9 cellular contexts compared by ENCODE assay signal in genomic region chr3:148075829-148076716, GRCh38.
DNase-seq lines count a peak whose midpoint lies in the region; ATAC-seq lines count a peak whose summit lies in the region.
"Had no signal": no experiment of that assay in that cellular context is flagged by ENCODE, and none has a peak within 500 bp of the region (broad histone marks: within the 10 kb centered on the region; RNA-seq: fewer than 3 reads in every experiment).

No MANE protein-coding gene starts in this region.

- CTCF ChIA-PET in activated CD4-positive, alpha-beta T cell treated with anti-CD3 and anti-CD28 coated beads for 36 hours (lab: Charles Lee) = interaction anchor here (0.9 kb wide), 1 partner anchor 1485 kb away, joined by 3 read pairs; no protein-coding TSS in a partner anchor

- H3K4me3 Mint-ChIP-seq in activated CD4-positive, alpha-beta T cell treated with anti-CD3 and anti-CD28 coated beads for 36 hours = no peak overlapping the region
- H3K4me3 Mint-ChIP-seq: activated naive CD8-positive, alpha-beta T cell had no signal

- H3K27ac Mint-ChIP-seq in activated CD4-positive, alpha-beta T cell treated with anti-CD3 and anti-CD28 coated beads for 36 hours = no peak overlapping the region
- H3K27ac Mint-ChIP-seq: activated naive CD8-positive, alpha-beta T cell had no signal

- H3K4me1 Mint-ChIP-seq in activated CD4-positive, alpha-beta T cell treated with anti-CD3 and anti-CD28 coated beads for 36 hours = no peaks in the 10 kb centered on the region

- no peaks in the 10 kb centered on the region for H3K27me3 Mint-ChIP-seq in activated CD4-positive, alpha-beta T cell treated with anti-CD3 and anti-CD28 coated beads for 36 hours
- H3K27me3 Mint-ChIP-seq: activated naive CD8-positive, alpha-beta T cell had no signal

- no peaks in the 10 kb centered on the region for H3K9me3 Mint-ChIP-seq in activated CD4-positive, alpha-beta T cell treated with anti-CD3 and anti-CD28 coated beads for 36 hours (ENCODE audit: low read depth)

- peak; percentile 65 for DNase-seq in NCI-H82 (lab: John Stamatoyannopoulos, UW)
- DNase-seq in NCI-H82 treated with DMSO at 0.1 percent for 48 hours (lab: John Stamatoyannopoulos, UW; ENCODE audit: unreplicated experiment) = no peak
- DNase-seq in NCI-H446 (lab: John Stamatoyannopoulos, UW) = peak; percentile 10 to 48
- peak; percentile 65 for DNase-seq in cerebellum (ENCODE audit: low spot score)
- DNase-seq in midbrain (lab: John Stamatoyannopoulos, UW) = peak; percentile 80
- no peak for DNase-seq in activated CD4-positive, alpha-beta T cell treated with anti-CD3 and anti-CD28 coated beads for 36 hours
- no peak for DNase-seq in stimulated activated CD4-positive, alpha-beta T cell treated with anti-CD3 and anti-CD28 coated beads, Interleukin-4, amount 100 ng/mL, for 1 hour
- DNase-seq in NK-92 treated with Interleukin-12 subunit alpha and Interleukin-12 subunit beta, amount 100 ng/mL, for 24 hours (lab: John Stamatoyannopoulos, UW) = no peak

- POLR2A ChIA-PET in activated CD4-positive, alpha-beta T cell treated with anti-CD3 and anti-CD28 coated beads for 36 hours (lab: Charles Lee) = no interaction called here

- no peak for ATAC-seq in activated CD4-positive, alpha-beta T cell treated with anti-CD3 and anti-CD28 coated beads for 36 hours

- intact Hi-C loops in activated CD4-positive, alpha-beta T cell treated with anti-CD3 and anti-CD28 coated beads for 36 hours (cut with DNase I, micrococcal nuclease) = loop anchor here in 1 of 2 experiments (10.0 kb wide), 1 partner anchor 1431 kb away; no protein-coding TSS in a partner anchor

- H3K36me3 Mint-ChIP-seq in activated CD4-positive, alpha-beta T cell treated with anti-CD3 and anti-CD28 coated beads for 36 hours (ENCODE audit: low read depth) = no peaks in the 10 kb centered on the region
- H3K36me3 Mint-ChIP-seq: activated naive CD8-positive, alpha-beta T cell had no signal

Comparison
In these comparisons a context has a peak if more than half of its experiments do, and no peak if none do; other contexts are left out.
1. DNase-seq: peak in NCI-H82 (single experiment), NCI-H446 (2 of 2), cerebellum (single experiment) and midbrain (single experiment); none in NCI-H82 treated with DMSO at 0.1 percent for 48 hours (single experiment), activated CD4-positive, alpha-beta T cell treated with anti-CD3 and anti-CD28 coated beads for 36 hours (single experiment), stimulated activated CD4-positive, alpha-beta T cell treated with anti-CD3 and anti-CD28 coated beads, Interleukin-4, amount 100 ng/mL, for 1 hour (single experiment) and NK-92 treated with Interleukin-12 subunit alpha and Interleukin-12 subunit beta, amount 100 ng/mL, for 24 hours (single experiment).